Comparison of ENCODE assay signal across 8 cellular contexts in the genomic region with DNA sequence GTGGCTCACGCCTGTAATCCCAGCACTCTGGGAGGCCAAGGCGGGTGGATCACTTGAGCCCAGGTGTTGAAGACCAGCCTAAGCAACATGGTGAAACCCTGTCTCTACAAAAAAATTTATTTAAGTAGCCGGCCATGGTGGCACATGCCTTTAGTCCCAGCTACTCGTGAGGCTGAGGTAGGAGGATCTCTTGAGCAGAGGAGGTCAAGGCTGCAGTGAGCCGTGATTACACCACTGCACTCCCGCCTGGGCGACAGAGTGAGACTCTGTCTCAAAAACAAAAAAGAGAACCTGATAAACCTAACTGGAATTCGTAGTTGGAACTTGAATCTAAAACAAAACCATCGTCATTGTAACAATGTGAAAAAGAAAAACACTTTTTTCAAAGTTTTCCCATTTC.
"Had no signal": no experiment of that assay in that cellular context is flagged by ENCODE, and none has a peak within 500 bp of the region (broad histone marks: within the 10 kb centered on the region; RNA-seq: fewer than 3 reads in every experiment).

No MANE protein-coding gene starts in this region.

- H3K27ac ChIP-seq: HL-60 had no signal

- FAIRE-seq: K562 had no signal

- ATAC-seq: GM23338, HCT116, K562 had no signal

- H2AFZ ChIP-seq: GM23338 had no signal

- H3K9me3 ChIP-seq: HAP-1 had no signal

- H3K36me3 ChIP-seq: HAP-1 had no signal

- H3K4me2 ChIP-seq: GM23338 had no signal

- DNase-seq: H7, HFFc6, IMR-90 had no signal

- H3K4me3 ChIP-seq: GM23338, HAP-1, K562 had no signal
